Comparison of ENCODE assay signal across 1 cellular context in genomic region chr10:77602913-77603528, GRCh38.
TF ChIP-seq lines count a peak whose summit lies in the region.

No MANE protein-coding gene starts in this region.

TF ChIP-seq in GM23338, 12 proteins besides CTCF, POLR2A, EP300 and RAD21 (continued from another document):
- no peak for TF ChIP-seq ZNF331 (CRISPR knock-in tag; IDR thresholded peaks at IDR 0.05; ENCODE audit: low read depth)
- no peak for TF ChIP-seq STAT1 (IDR thresholded peaks at IDR 0.05; ENCODE audit: unreplicated experiment)
- TF ChIP-seq CREB1 (CRISPR knock-in tag; IDR thresholded peaks at IDR 0.05; ENCODE audit: low read depth) = no peak
- no peak for TF ChIP-seq REST (IDR thresholded peaks at IDR 0.05; ENCODE audit: unreplicated experiment)
- TF ChIP-seq ETS1 (IDR thresholded peaks at IDR 0.05) = no peak
- no peak for TF ChIP-seq EZH2 (IDR thresholded peaks at IDR 0.05; ENCODE audit: low read depth, unreplicated experiment)
- TF ChIP-seq POLR2AphosphoS5 (IDR thresholded peaks at IDR 0.05; ENCODE audit: low read depth) = no peak
TF ChIP-seq in GM23338: peak in this region for 0.
